ENCODE assay signal across 8 cellular contexts in the genomic region with DNA sequence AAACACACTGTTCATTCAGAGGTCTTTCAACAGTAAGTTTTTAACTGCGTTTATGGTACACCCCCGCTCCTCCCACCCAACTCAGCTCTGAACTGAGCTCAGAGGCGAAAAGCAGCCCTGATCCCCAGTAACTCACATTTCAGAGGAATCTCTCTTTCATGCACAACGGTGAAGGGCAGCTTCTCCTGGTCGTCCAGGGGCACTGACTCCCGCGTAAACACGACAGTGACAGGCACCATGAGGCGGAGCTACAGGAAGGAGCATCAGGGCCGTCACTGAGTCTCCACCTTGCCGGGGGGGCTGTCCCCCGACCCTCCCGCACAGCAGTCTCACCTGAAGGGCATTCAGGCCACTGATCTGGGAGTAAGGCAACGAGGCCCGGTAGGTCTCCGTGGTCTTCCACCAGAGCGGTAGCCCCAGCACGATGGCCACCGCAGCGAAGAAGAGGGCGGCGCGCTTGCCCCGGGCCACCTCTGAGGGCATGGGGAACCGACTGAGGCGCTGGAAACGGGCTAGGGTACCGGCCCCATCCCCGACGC. TPM values are rescaled to one million over a fixed set of nuclear protein-coding genes. Genes with fewer than 3 reads are reported as not detected.
DNase-seq lines count a peak whose midpoint lies in the region; ATAC-seq and TF ChIP-seq lines count a peak whose summit lies in the region.

No MANE protein-coding gene starts in this region.

- H3K9ac ChIP-seq in skeletal muscle satellite cell (ENCODE audit: low read depth, low read length) = peak overlapping the region; percentile 88

- H3K27me3 ChIP-seq in RWPE2 (ENCODE audit: insufficient read depth, poor library complexity, severe bottlenecking) = no peaks in the 10 kb centered on the region
- no peaks in the 10 kb centered on the region for H3K27me3 ChIP-seq in adrenal gland
- H3K27me3 ChIP-seq in iPS DF 6.9 (ENCODE audit: control insufficient read depth, insufficient read depth, low read length) = no peaks in the 10 kb centered on the region
- H3K27me3 ChIP-seq in skeletal muscle satellite cell (ENCODE audit: control insufficient read depth, insufficient read depth, low read length) = no peaks in the 10 kb centered on the region

- H3K4me3 ChIP-seq in AG09309 (ENCODE audit: control insufficient read depth, low read depth, low read length) (peak overlapping the region; percentile 91), RWPE2 (ENCODE audit: severe bottlenecking) (peak overlapping the region; percentile 95), adrenal gland (peak overlapping the region; percentile 5 to 91 (median 56)), iPS DF 6.9 (ENCODE audit: low read length) (peak overlapping the region; percentile 69), skeletal muscle satellite cell (ENCODE audit: low read length) (peak overlapping the region; percentile 93)

- no peak for TF ChIP-seq POLR2A in adrenal gland (IDR thresholded peaks at IDR 0.05)

- no peak for DNase-seq in AG09309 (ENCODE audit: low read depth)
- DNase-seq in RWPE2 (ENCODE audit: low spot score) = no peak
- DNase-seq in adrenal gland = peak in 5 of 7 donors; percentile 25 to 74 (median 51)
- no peak for DNase-seq in iPS DF 6.9 (ENCODE audit: low read depth, low spot score)

- WGBS in adrenal gland, 4 donors = 0 to 6% (median 1%) methylated on average over 4 to 30 of the region's 30 CpGs
- no CpG with 5 or more reads among the region's 30 CpGs for WGBS in iPS DF 6.9 (ENCODE audit: insufficient coverage, insufficient read length)

- TF ChIP-seq CTCF in AG09309 (IDR thresholded peaks at IDR 0.05; ENCODE audit: control insufficient read depth, insufficient read depth, low read depth, low read length, missing control alignments) (no peak), RWPE2 (IDR thresholded peaks at IDR 0.05; ENCODE audit: poor library complexity, severe bottlenecking) (no peak), adrenal gland (IDR thresholded peaks at IDR 0.05) (no peak)

- H3K36me3 ChIP-seq in RWPE2 (ENCODE audit: low read depth) (peaks cover 31% of the 10 kb centered on the region), adrenal gland (replicated peaks in 1 of 2) (no peaks in the 10 kb centered on the region), iPS DF 6.9 (ENCODE audit: control insufficient read depth, insufficient read depth, low read length) (no peaks in the 10 kb centered on the region), skeletal muscle satellite cell (ENCODE audit: insufficient read depth, low read length) (peaks cover 8% of the 10 kb centered on the region)

- peak overlapping the region; percentile 90 for H3K4me2 ChIP-seq in skeletal muscle satellite cell (ENCODE audit: low read length)

- H3K9me3 ChIP-seq in RWPE2 (ENCODE audit: severe bottlenecking) = no peaks in the 10 kb centered on the region
- H3K9me3 ChIP-seq in adrenal gland (replicated peaks in 1 of 3) = no peaks in the 10 kb centered on the region
- no peaks in the 10 kb centered on the region for H3K9me3 ChIP-seq in iPS DF 6.9 (ENCODE audit: control insufficient read depth, insufficient read depth, low read length)
- no peaks in the 10 kb centered on the region for H3K9me3 ChIP-seq in skeletal muscle satellite cell (replicated peaks; ENCODE audit: low read length)

- ATAC-seq in GM19023 (IDR thresholded peaks at IDR 0.05; ENCODE audit: unreplicated experiment) = peak; percentile 38
- ATAC-seq in HG03442 (IDR thresholded peaks at IDR 0.05; ENCODE audit: unreplicated experiment) = peak; percentile 29
- peak; percentile 13 for ATAC-seq in RWPE2 (ENCODE audit: low read depth)
- no peak for ATAC-seq in HG03097 (IDR thresholded peaks at IDR 0.05; ENCODE audit: low FRiP score, unreplicated experiment)

- intact Hi-C loops in adrenal gland (cut with DNase I) = no loop called here

- H3K27ac ChIP-seq in RWPE2 (ENCODE audit: poor library complexity, severe bottlenecking) = peak overlapping the region; percentile 37
- H3K27ac ChIP-seq in adrenal gland = peak overlapping the region; percentile 17 to 86 (median 49)
- H3K27ac ChIP-seq in iPS DF 6.9 (ENCODE audit: low read length) = no peak overlapping the region

- H3K4me1 ChIP-seq in RWPE2 (ENCODE audit: insufficient read depth, poor library complexity, severe bottlenecking) (peaks cover 8% of the 10 kb centered on the region), adrenal gland (replicated peaks in 1 of 2) (peaks cover 13 to 25% of the 10 kb centered on the region in 2 donors), iPS DF 6.9 (ENCODE audit: control insufficient read depth, insufficient read depth, low read length) (no peaks in the 10 kb centered on the region), skeletal muscle satellite cell (ENCODE audit: control insufficient read depth, insufficient read depth, low read length) (peaks cover 23% of the 10 kb centered on the region)

RNA-seq across cellular contexts. Expression of a gene that starts 0.5 kb away (rescaled TPM):
- total RNA-seq in adrenal gland = 10 to 100 TPM; 44.5 to 73.0 (median 58.3) TPM
- 10 to 100 TPM in 2 of 3 donors, 1 to 10 TPM in 1; 9.2 to 44.1 (median 12.6) TPM for polyA plus RNA-seq in adrenal gland
- total RNA-seq in skeletal muscle satellite cell (2012; rRNA removed) = 38.7 and 40.8 TPM in 2 replicates

RNA-seq across cellular contexts. Expression of a gene that starts 5.9 kb away (rescaled TPM):
- 10 to 100 TPM in 7 of 8 donors, 1 to 10 TPM in 1; 6.3 to 65.5 (median 31.7) TPM for total RNA-seq in adrenal gland
- polyA plus RNA-seq in adrenal gland = 10 to 100 TPM; 18.5 to 61.2 (median 18.7) TPM
- total RNA-seq in skeletal muscle satellite cell (2012; rRNA removed) = 20.5 and 38.5 TPM in 2 replicates

RNA-seq across cellular contexts. Expression of a gene that starts 18.4 kb away (rescaled TPM):
- total RNA-seq in adrenal gland = 10 to 100 TPM; 26.7 to 80.8 (median 38.8) TPM
- 10 to 100 TPM; 28.3 to 47.7 (median 36.1) TPM for polyA plus RNA-seq in adrenal gland
- 14.4 and 27.1 TPM in 2 replicates for total RNA-seq in skeletal muscle satellite cell (2012; rRNA removed)

RNA-seq across cellular contexts. Expression of a gene that starts 28.0 kb away (rescaled TPM):
- total RNA-seq in adrenal gland = 1 to 10 TPM in 7 of 8 donors, under 1 TPM in 1; 0.97 to 5.4 (median 3.8) TPM
- polyA plus RNA-seq in adrenal gland = 10 to 100 TPM in 2 of 3 donors, 1 to 10 TPM in 1; 4.3 to 27.5 (median 13.4) TPM
- total RNA-seq in skeletal muscle satellite cell (2012; rRNA removed) = 22.1 and 35.8 TPM in 2 replicates

RNA-seq across cellular contexts. Expression of a gene that starts 43.2 kb away (rescaled TPM):
- total RNA-seq in adrenal gland = 10 to 100 TPM in 1 of 8 donors, 1 to 10 TPM in 7; 1.1 to 11.0 (median 5.1) TPM
- 10 to 100 TPM in 1 of 3 donors, 1 to 10 TPM in 2; 2.7 to 12.2 (median 4.3) TPM for polyA plus RNA-seq in adrenal gland
- total RNA-seq in skeletal muscle satellite cell (2012; rRNA removed) = 6.3 and 8.6 TPM in 2 replicates

Comparison
In these comparisons a context has a peak if more than half of its experiments do, and no peak if none do; other contexts are left out.
1. DNase-seq: peak in adrenal gland (5 of 7); none in AG09309 (single experiment), RWPE2 (single experiment) and iPS DF 6.9 (single experiment).
2. Peak in every context shown above with its lines, with median percentiles within 50 percentile points of each other: H3K4me3 ChIP-seq.